In genomic region chr1:59289570-59289969, GRCh38 we compare ENCODE assay signal across 14 cellular contexts. TPM values are rescaled to one million over a fixed set of nuclear protein-coding genes. Genes with fewer than 3 reads are reported as not detected.
DNase-seq lines count a peak whose midpoint lies in the region; ATAC-seq, FAIRE-seq and TF ChIP-seq lines count a peak whose summit lies in the region.
"Had no signal": no experiment of that assay in that cellular context is flagged by ENCODE, and none has a peak within 500 bp of the region (broad histone marks: within the 10 kb centered on the region; RNA-seq: fewer than 3 reads in every experiment).

No MANE protein-coding gene starts in this region.

- H3K27ac ChIP-seq in HEK293 (ENCODE audit: extremely low read depth, low read depth, low read length) (no peak overlapping the region), GM12878 (ENCODE audit: control insufficient read depth, insufficient read depth) (no peak overlapping the region), neural progenitor cell (no peak overlapping the region), stomach (no peak overlapping the region)

- H3K9me3 Mint-ChIP-seq in neural progenitor cell (no peaks in the 10 kb centered on the region), endothelial cell (ENCODE audit: unreplicated experiment) (no peaks in the 10 kb centered on the region)
- H3K9me3 Mint-ChIP-seq: CD8-positive, alpha-beta memory T cell had no signal

- intact Hi-C loops in GM12878 (cut with micrococcal nuclease; ENCODE audit: unreplicated experiment) = no loop called here
- intact Hi-C loops in stomach (cut with DNase I; ENCODE audit: low total_unique reads) = no loop called here

- SMC1A ChIA-PET in GM12878 (lab: Charles Lee; ENCODE audit: uncharacterized antibody, unreplicated experiment) = interaction anchor here (0.7 to 1.6 kb wide), 6 partner anchors 9 to 510 kb away, joined by 3 to 7 read pairs (median 4); no protein-coding TSS in a partner anchor

- no peaks in the 10 kb centered on the region for H3K4me1 Mint-ChIP-seq in neural progenitor cell
- H3K4me1 Mint-ChIP-seq in endothelial cell (ENCODE audit: unreplicated experiment) = peaks cover 16% of the 10 kb centered on the region

- CTCF ChIA-PET in HEK293 (lab: Yijun Ruan, JAX) (interaction anchor here (0.8 to 1.9 kb wide), 4 partner anchors 11 to 225 kb away, joined by 3 to 6 read pairs (median 4); no protein-coding TSS in a partner anchor), GM12878 (lab: Yijun Ruan, JAX) (interaction anchor here (0.6 to 2.1 kb wide), 4 partner anchors 23 to 410 kb away, joined by 3 to 10 read pairs (median 3); no protein-coding TSS in a partner anchor)

- FAIRE-seq in GM12878 (lab: Jason Lieb, UNC) = no peak
- FAIRE-seq in urothelium cell line (lab: Jason Lieb, UNC) = peak; percentile 27
- FAIRE-seq: G401.6 had no signal

- no peaks in the 10 kb centered on the region for H3K4me1 ChIP-seq in HEK293 (ENCODE audit: control insufficient read depth, insufficient read depth, low read length)
- no peaks in the 10 kb centered on the region for H3K4me1 ChIP-seq in GM12878 (ENCODE audit: control insufficient read depth, insufficient read depth, low read length)
- no peaks in the 10 kb centered on the region for H3K4me1 ChIP-seq in neural progenitor cell
- peaks cover 0 to 6% (median 3%) of the 10 kb centered on the region in 4 donors for H3K4me1 ChIP-seq in stomach

- H3K4me2 ChIP-seq in GM12878 (ENCODE audit: control insufficient read depth, insufficient read depth) (no peak overlapping the region), neural progenitor cell (no peak overlapping the region)

- RAD21 ChIA-PET in GM12878 (lab: Charles Lee; ENCODE audit: unreplicated experiment) = interaction anchor here (1.4 kb wide), 1 partner anchor 473 kb away, joined by 4 read pairs; no protein-coding TSS in a partner anchor

- no peak for ATAC-seq in GM12878

- no TSS peak for BruUV-seq in GM12878 (replicated peaks; lab: Mats Ljungman, UMichigan)

- TF ChIP-seq CTCF in HEK293 (tag by site-specific recombination; IDR thresholded peaks at IDR 0.05) (no peak), GM12878 (IDR thresholded peaks at IDR 0.05 in 2 of 3, conservative IDR thresholded peaks at IDR 0.05 in 1 of 3; ENCODE audit: control insufficient read depth in 2 of 3, extremely low read depth in 1 of 3, insufficient read depth in 1 of 3, low read depth in 3 of 3, low read length in 3 of 3) (no peak), neural progenitor cell (IDR thresholded peaks at IDR 0.05) (no peak), stomach (IDR thresholded peaks at IDR 0.05) (no peak), endothelial cell (IDR thresholded peaks at IDR 0.05; ENCODE audit: unreplicated experiment) (no peak)

- H3K27ac Mint-ChIP-seq in neural progenitor cell (no peak overlapping the region), endothelial cell (ENCODE audit: unreplicated experiment) (no peak overlapping the region)

- H3K27me3 Mint-ChIP-seq in neural progenitor cell (ENCODE audit: insufficient read depth, low read depth) (peaks cover 7% of the 10 kb centered on the region), endothelial cell (ENCODE audit: unreplicated experiment) (no peaks in the 10 kb centered on the region)
- H3K27me3 Mint-ChIP-seq: CD8-positive, alpha-beta memory T cell had no signal

- no peak overlapping the region for H2AFZ ChIP-seq in GM12878 (ENCODE audit: control insufficient read depth, low read depth, low read length)
- H2AFZ ChIP-seq in neural progenitor cell (replicated peaks) = peak overlapping the region; percentile 26

- POLR2A ChIA-PET in HEK293 (lab: Yijun Ruan, JAX) = interaction anchor here (0.6 to 1.4 kb wide), 2 partner anchors 221 to 506 kb away, joined by 3 to 4 read pairs; partner anchors contain the start of gene JUN
- POLR2A ChIA-PET in GM12878 (lab: Charles Lee) = no interaction called here

- H3K4me3 Mint-ChIP-seq in neural progenitor cell = no peak overlapping the region
- H3K4me3 Mint-ChIP-seq in endothelial cell (ENCODE audit: unreplicated experiment) = no peak overlapping the region
- H3K4me3 Mint-ChIP-seq: CD8-positive, alpha-beta memory T cell had no signal

- H3K9me3 ChIP-seq in HEK293 (ENCODE audit: control insufficient read depth, insufficient read depth, low read depth, low read length) (no peaks in the 10 kb centered on the region), GM12878 (replicated peaks; ENCODE audit: control insufficient read depth, insufficient read depth, low read length) (no peaks in the 10 kb centered on the region), neural progenitor cell (ENCODE audit: low read depth) (no peaks in the 10 kb centered on the region), stomach (no peaks in the 10 kb centered on the region)

- H3K4me3 ChIP-seq in HEK293 (ENCODE audit: low read depth, low read length) = no peak overlapping the region
- H3K4me3 ChIP-seq in GM12878 = no peak overlapping the region
- no peak overlapping the region for H3K4me3 ChIP-seq in neural progenitor cell
- H3K4me3 ChIP-seq in stomach = no peak overlapping the region

- no peak for TF ChIP-seq RAD21 in GM12878 (IDR thresholded peaks at IDR 0.05; ENCODE audit: insufficient read depth, low read depth, low read length)

- H4K20me1 ChIP-seq in GM12878 (ENCODE audit: control insufficient read depth, insufficient read depth) (no peaks in the 10 kb centered on the region), neural progenitor cell (ENCODE audit: low read depth) (no peaks in the 10 kb centered on the region)

- H3K9ac ChIP-seq in GM12878 (ENCODE audit: control insufficient read depth, insufficient read depth, low read length) = no peak overlapping the region
- H3K9ac ChIP-seq in neural progenitor cell = no peak overlapping the region

- WGBS in GM12878 (ENCODE audit: insufficient coverage, insufficient replicate concordance, low lambda C conversion rate, missing lambda C conversion rate) = 76% methylated on average over 2 of the region's 2 CpGs
- 95 to 100% (median 97%) methylated on average over 2 of the region's 2 CpGs for WGBS in stomach, 5 donors

- H3K36me3 ChIP-seq in HEK293 (ENCODE audit: control insufficient read depth in 2 of 2, insufficient read depth in 1 of 2, low read length in 2 of 2) = no peaks in the 10 kb centered on the region
- H3K36me3 ChIP-seq in GM12878 (ENCODE audit: control insufficient read depth in 2 of 2, insufficient read depth in 2 of 2, low read length in 1 of 2) = no peaks in the 10 kb centered on the region
- no peaks in the 10 kb centered on the region for H3K36me3 ChIP-seq in neural progenitor cell
- H3K36me3 ChIP-seq in stomach = no peaks in the 10 kb centered on the region

- H3K79me2 ChIP-seq in GM12878 (ENCODE audit: control insufficient read depth, insufficient read depth, low read length) = no peaks in the 10 kb centered on the region
- no peaks in the 10 kb centered on the region for H3K79me2 ChIP-seq in neural progenitor cell (ENCODE audit: low read depth)

- no peaks in the 10 kb centered on the region for H3F3A ChIP-seq in neural progenitor cell (ENCODE audit: low read depth)

- no peaks in the 10 kb centered on the region for H3K27me3 ChIP-seq in GM12878 (replicated peaks in 1 of 2; ENCODE audit: control insufficient read depth in 2 of 2, insufficient read depth in 2 of 2, low read length in 1 of 2)
- no peaks in the 10 kb centered on the region for H3K27me3 ChIP-seq in neural progenitor cell
- H3K27me3 ChIP-seq in stomach = no peaks in the 10 kb centered on the region

- DNase-seq in GM12878 (ENCODE audit: low read depth, low spot score) = no peak
- DNase-seq in neural progenitor cell (ENCODE audit: low spot score) = no peak
- DNase-seq in urothelium cell line (ENCODE audit: low spot score) = no peak
- no peak for DNase-seq in AG08396 (ENCODE audit: low spot score)
- DNase-seq in stomach = no peak
- DNase-seq in endothelial cell (ENCODE audit: low spot score) = no peak
- DNase-seq: C1 segment of cervical spinal cord; CD8-positive, alpha-beta memory T cell; KG1; NCI-H1105; NCI-H2029 treated with DMSO at 0.1 percent for 48 hours; NCI-H774 had no signal

- no peaks in the 10 kb centered on the region for H3K36me3 Mint-ChIP-seq in neural progenitor cell
- no peaks in the 10 kb centered on the region for H3K36me3 Mint-ChIP-seq in endothelial cell (ENCODE audit: low read depth, unreplicated experiment)
- H3K36me3 Mint-ChIP-seq: CD8-positive, alpha-beta memory T cell had no signal

- in situ Hi-C loops in GM12878 (cut with MboI) = no loop called here

- TF ChIP-seq EP300 in GM12878 (IDR thresholded peaks at IDR 0.05; ENCODE audit: borderline replicate concordance in 1 of 2, control insufficient read depth in 1 of 2, low read depth in 2 of 2, low read length in 2 of 2) = no peak
- no peak for TF ChIP-seq EP300 in stomach (IDR thresholded peaks at IDR 0.05)

- TF ChIP-seq POLR2A in GM12878 (IDR thresholded peaks at IDR 0.05; ENCODE audit: low read depth, low read length) = no peak
- TF ChIP-seq POLR2A in stomach (IDR thresholded peaks at IDR 0.05) = no peak

RNA-seq across cellular contexts. Expression of gene FGGY, which starts 7.3 kb away (rescaled TPM):
- total RNA-seq in GM12878 (2013; cell fraction: nucleolus; rRNA removed) = 27.9 and 29.7 TPM in 2 replicates
- total RNA-seq in GM12878 (2014; rRNA removed) (5.7 and 6.7 TPM in 2 replicates), GM12878 (2014; rRNA removed; fragmentation: Illumina TruSeq; extraction: Trizol) (7.5 and 8.7 TPM in 2 replicates), GM12878 (2021) (7.3 and 11.9 TPM in 2 replicates), neural progenitor cell (ENCODE audit: low replicate concordance) (32.5 and 32.9 TPM in 2 replicates), stomach (10 to 100 TPM in 2 of 5 donors, 1 to 10 TPM in 3; 6.2 to 40.6 (median 6.5) TPM), endothelial cell (ENCODE audit: unreplicated experiment) (41.2 TPM)
- 5.9 TPM for polyA plus RNA-seq in GM12878 (2011; ENCODE audit: low read depth)
- polyA plus RNA-seq in GM12878 (2011; rRNA removed) (11.5 and 14.5 TPM in 2 replicates), GM12878 (2014; fragmentation: Illumina TruSeq; extraction: Trizol) (6.6 and 7.6 TPM in 2 replicates), GM12878 (2014; fragmentation: Nextera tagmentation; extraction: Ambion mirVana) (1 to 10 TPM; 9.1 to 9.5 TPM), GM12878 (2014; rRNA removed) (5.0 and 6.3 TPM in 2 replicates), GM12878 (2016; fragmentation: Nextera tagmentation; extraction: Ambion mirVana) (1 to 10 TPM; 6.2 to 7.6 TPM), stomach (10 to 100 TPM in 2 of 3 donors, 1 to 10 TPM in 1; 9.8 to 12.3 (median 11.8) TPM)
- 9.1 and 9.5 TPM in 2 replicates for polyA plus RNA-seq in GM12878 (2011; cell fraction: cytosol; rRNA removed)
- 7.1 and 10.0 TPM in 2 replicates for polyA plus RNA-seq in GM12878 (2011; cell fraction: nucleus; rRNA removed)
- polyA plus RNA-seq in GM12878 (2012) = 4.7 and 7.0 TPM in 2 replicates
- 24.3 and 27.8 TPM in 2 replicates for polyA minus RNA-seq in GM12878 (2011; rRNA and poly(A)+ RNA removed)
- polyA minus RNA-seq in GM12878 (2011; cell fraction: cytosol; rRNA and poly(A)+ RNA removed) = 3.0 and 5.3 TPM in 2 replicates
- 28.2 and 31.9 TPM in 2 replicates for polyA minus RNA-seq in GM12878 (2011; cell fraction: nucleus; rRNA and poly(A)+ RNA removed)
